In the genomic region with DNA sequence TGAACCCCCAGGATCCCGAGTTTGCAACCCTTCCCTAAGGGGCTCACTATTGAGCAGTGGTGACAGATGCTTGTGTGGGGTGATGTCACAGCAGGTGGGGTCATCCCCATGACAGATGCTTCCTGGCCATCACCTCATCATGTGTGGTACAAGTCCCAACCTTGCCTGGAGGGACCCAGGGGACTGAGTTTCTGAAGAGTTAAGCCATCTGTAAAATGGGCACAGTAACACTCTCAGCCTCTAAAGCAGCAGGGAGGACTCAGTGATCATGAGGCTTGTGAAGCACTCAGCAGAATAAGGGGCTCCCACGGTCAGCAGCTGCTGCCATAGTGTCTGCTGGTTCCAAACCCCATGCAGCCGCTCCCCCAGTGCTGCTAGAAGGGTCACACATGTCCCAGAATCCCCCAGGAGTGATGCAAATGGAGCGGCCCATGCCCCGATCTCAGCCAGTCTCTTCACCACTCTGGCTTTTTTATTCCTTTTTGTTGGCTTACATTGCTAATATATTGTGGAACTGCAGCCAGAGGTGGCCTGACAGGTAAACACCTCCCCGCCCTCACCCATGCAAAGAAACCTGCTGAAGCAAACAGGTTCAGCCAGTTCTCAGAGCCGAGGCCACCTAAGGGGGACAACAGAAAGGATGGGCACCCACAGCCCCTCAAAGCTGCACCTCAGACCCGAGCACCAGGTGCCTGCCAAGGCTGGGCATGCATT, we compare ENCODE assay signal across 1 cellular context.
TF ChIP-seq lines count a peak whose summit lies in the region.

No MANE protein-coding gene starts in this region.

TF ChIP-seq in GM23338, 12 proteins besides CTCF, POLR2A, EP300 and RAD21 (continued from another document):
- TF ChIP-seq, protein P1, sequence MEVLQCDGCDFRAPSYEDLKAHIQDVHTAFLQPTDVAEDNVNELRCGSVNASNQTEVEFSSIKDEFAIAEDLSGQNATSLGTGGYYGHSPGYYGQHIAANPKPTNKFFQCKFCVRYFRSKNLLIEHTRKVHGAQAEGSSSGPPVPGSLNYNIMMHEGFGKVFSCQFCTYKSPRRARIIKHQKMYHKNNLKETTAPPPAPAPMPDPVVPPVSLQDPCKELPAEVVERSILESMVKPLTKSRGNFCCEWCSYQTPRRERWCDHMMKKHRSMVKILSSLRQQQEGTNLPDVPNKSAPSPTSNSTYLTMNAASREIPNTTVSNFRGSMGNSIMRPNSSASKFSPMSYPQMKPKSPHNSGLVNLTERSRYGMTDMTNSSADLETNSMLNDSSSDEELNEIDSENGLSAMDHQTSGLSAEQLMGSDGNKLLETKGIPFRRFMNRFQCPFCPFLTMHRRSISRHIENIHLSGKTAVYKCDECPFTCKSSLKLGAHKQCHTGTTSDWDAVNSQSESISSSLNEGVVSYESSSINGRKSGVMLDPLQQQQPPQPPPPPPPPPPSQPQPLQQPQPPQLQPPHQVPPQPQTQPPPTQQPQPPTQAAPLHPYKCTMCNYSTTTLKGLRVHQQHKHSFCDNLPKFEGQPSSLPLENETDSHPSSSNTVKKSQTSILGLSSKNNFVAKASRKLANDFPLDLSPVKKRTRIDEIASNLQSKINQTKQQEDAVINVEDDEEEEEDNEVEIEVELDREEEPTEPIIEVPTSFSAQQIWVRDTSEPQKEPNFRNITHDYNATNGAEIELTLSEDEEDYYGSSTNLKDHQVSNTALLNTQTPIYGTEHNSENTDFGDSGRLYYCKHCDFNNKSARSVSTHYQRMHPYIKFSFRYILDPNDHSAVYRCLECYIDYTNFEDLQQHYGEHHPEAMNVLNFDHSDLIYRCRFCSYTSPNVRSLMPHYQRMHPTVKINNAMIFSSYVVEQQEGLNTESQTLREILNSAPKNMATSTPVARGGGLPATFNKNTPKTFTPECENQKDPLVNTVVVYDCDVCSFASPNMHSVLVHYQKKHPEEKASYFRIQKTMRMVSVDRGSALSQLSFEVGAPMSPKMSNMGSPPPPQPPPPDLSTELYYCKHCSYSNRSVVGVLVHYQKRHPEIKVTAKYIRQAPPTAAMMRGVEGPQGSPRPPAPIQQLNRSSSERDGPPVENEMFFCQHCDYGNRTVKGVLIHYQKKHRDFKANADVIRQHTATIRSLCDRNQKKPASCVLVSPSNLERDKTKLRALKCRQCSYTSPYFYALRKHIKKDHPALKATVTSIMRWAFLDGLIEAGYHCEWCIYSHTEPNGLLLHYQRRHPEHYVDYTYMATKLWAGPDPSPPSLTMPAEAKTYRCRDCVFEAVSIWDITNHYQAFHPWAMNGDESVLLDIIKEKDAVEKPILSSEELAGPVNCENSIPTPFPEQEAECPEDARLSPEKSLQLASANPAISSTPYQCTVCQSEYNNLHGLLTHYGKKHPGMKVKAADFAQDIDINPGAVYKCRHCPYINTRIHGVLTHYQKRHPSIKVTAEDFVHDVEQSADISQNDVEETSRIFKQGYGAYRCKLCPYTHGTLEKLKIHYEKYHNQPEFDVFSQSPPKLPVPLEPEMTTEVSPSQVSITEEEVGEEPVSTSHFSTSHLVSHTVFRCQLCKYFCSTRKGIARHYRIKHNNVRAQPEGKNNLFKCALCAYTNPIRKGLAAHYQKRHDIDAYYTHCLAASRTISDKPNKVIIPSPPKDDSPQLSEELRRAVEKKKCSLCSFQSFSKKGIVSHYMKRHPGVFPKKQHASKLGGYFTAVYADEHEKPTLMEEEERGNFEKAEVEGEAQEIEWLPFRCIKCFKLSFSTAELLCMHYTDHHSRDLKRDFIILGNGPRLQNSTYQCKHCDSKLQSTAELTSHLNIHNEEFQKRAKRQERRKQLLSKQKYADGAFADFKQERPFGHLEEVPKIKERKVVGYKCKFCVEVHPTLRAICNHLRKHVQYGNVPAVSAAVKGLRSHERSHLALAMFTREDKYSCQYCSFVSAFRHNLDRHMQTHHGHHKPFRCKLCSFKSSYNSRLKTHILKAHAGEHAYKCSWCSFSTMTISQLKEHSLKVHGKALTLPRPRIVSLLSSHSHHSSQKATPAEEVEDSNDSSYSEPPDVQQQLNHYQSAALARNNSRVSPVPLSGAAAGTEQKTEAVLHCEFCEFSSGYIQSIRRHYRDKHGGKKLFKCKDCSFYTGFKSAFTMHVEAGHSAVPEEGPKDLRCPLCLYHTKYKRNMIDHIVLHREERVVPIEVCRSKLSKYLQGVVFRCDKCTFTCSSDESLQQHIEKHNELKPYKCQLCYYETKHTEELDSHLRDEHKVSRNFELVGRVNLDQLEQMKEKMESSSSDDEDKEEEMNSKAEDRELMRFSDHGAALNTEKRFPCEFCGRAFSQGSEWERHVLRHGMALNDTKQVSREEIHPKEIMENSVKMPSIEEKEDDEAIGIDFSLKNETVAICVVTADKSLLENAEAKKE (CRISPR knock-in tag; IDR thresholded peaks at IDR 0.05): no peak
- TF ChIP-seq, protein P2, sequence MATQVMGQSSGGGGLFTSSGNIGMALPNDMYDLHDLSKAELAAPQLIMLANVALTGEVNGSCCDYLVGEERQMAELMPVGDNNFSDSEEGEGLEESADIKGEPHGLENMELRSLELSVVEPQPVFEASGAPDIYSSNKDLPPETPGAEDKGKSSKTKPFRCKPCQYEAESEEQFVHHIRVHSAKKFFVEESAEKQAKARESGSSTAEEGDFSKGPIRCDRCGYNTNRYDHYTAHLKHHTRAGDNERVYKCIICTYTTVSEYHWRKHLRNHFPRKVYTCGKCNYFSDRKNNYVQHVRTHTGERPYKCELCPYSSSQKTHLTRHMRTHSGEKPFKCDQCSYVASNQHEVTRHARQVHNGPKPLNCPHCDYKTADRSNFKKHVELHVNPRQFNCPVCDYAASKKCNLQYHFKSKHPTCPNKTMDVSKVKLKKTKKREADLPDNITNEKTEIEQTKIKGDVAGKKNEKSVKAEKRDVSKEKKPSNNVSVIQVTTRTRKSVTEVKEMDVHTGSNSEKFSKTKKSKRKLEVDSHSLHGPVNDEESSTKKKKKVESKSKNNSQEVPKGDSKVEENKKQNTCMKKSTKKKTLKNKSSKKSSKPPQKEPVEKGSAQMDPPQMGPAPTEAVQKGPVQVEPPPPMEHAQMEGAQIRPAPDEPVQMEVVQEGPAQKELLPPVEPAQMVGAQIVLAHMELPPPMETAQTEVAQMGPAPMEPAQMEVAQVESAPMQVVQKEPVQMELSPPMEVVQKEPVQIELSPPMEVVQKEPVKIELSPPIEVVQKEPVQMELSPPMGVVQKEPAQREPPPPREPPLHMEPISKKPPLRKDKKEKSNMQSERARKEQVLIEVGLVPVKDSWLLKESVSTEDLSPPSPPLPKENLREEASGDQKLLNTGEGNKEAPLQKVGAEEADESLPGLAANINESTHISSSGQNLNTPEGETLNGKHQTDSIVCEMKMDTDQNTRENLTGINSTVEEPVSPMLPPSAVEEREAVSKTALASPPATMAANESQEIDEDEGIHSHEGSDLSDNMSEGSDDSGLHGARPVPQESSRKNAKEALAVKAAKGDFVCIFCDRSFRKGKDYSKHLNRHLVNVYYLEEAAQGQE (IDR thresholded peaks at IDR 0.05; ENCODE audit: unreplicated experiment): no peak
- TF ChIP-seq, protein P3, sequence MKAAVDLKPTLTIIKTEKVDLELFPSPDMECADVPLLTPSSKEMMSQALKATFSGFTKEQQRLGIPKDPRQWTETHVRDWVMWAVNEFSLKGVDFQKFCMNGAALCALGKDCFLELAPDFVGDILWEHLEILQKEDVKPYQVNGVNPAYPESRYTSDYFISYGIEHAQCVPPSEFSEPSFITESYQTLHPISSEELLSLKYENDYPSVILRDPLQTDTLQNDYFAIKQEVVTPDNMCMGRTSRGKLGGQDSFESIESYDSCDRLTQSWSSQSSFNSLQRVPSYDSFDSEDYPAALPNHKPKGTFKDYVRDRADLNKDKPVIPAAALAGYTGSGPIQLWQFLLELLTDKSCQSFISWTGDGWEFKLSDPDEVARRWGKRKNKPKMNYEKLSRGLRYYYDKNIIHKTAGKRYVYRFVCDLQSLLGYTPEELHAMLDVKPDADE (IDR thresholded peaks at IDR 0.05): no peak
- TF ChIP-seq STAT1 (IDR thresholded peaks at IDR 0.05; ENCODE audit: unreplicated experiment) (no peak), EZH2 (IDR thresholded peaks at IDR 0.05; ENCODE audit: low read depth, unreplicated experiment) (no peak), POLR2AphosphoS5 (IDR thresholded peaks at IDR 0.05; ENCODE audit: low read depth) (no peak), ZNF331 (CRISPR knock-in tag; IDR thresholded peaks at IDR 0.05; ENCODE audit: low read depth) (no peak), ZNF114 (CRISPR knock-in tag; IDR thresholded peaks at IDR 0.05) (no peak), CREB1 (CRISPR knock-in tag; IDR thresholded peaks at IDR 0.05; ENCODE audit: low read depth) (no peak), EZH2phosphoT487 (IDR thresholded peaks at IDR 0.05; ENCODE audit: unreplicated experiment) (no peak), NANOG (IDR thresholded peaks at IDR 0.05; ENCODE audit: borderline replicate concordance) (no peak)
